Comparison of ENCODE assay signal across 30 cellular contexts in the genomic region with DNA sequence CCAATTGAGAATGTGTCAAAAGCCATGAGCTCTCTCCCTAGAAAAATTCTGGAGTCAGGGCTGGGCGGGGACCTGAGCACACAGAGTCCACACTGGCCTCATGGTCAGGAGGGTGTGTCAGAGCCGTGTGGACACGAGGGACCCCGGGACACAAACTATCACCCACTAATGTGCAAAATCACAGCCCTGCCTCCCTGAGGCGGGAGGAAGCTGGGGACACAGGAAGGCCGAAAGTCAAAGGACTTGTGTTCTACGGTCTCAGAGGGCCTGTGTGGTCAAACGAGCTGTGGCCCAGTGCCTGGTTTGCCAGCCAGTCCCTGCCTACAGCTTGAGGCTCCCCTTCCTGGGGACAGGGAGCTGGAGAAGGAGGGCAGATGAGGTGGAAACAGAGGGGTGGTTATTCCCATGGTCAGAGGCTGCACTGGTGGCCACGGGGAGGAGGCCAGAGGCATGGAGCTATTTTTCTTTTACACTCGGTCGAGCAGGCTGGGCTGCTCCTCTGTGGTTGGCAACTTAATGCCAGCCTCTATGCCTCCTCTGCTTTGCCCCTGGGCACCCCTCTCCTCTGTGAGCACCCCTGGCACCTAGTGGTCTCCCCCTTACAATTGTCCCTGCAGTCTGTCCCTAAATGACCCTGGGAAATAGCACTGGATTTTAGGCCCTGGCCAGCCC. TPM values are rescaled to one million over a fixed set of nuclear protein-coding genes. Genes with fewer than 3 reads are reported as not detected.
DNase-seq lines count a peak whose midpoint lies in the region; ATAC-seq and TF ChIP-seq lines count a peak whose summit lies in the region.
"Had no signal": no experiment of that assay in that cellular context is flagged by ENCODE, and none has a peak within 500 bp of the region (broad histone marks: within the 10 kb centered on the region; RNA-seq: fewer than 3 reads in every experiment).

No MANE protein-coding gene starts in this region.

- H3K27me3 Mint-ChIP-seq in WTC11 (ENCODE audit: low read depth), result no peaks in the 10 kb centered on the region; the same call in 1 of the 2 replicates
- H3K27me3 Mint-ChIP-seq: activated CD4-positive, alpha-beta T cell treated with anti-CD3 and anti-CD28 coated beads, Interleukin-2, amount 10 ng/mL, durations not matched to agents 7 days and 5 days; activated T-cell treated with anti-CD3 and anti-CD28 coated beads, Interleukin-2, amount 50 U/mL, for 24 hours; naive thymus-derived CD8-positive, alpha-beta T cell had no signal

- no peaks in the 10 kb centered on the region for H3K9me3 Mint-ChIP-seq in WTC11
- H3K9me3 Mint-ChIP-seq: activated CD4-positive, alpha-beta T cell treated with anti-CD3 and anti-CD28 coated beads, Interleukin-2, amount 10 ng/mL, durations not matched to agents 7 days and 5 days; activated T-cell treated with anti-CD3 and anti-CD28 coated beads, Interleukin-2, amount 50 U/mL, for 24 hours; GM23338; naive thymus-derived CD8-positive, alpha-beta T cell had no signal

- H3K4me3 ChIP-seq in HEK293 (ENCODE audit: low read depth, low read length), result no peak overlapping the region
- no peak overlapping the region for H3K4me3 ChIP-seq in spleen
- H3K4me3 ChIP-seq: esophagus squamous epithelium, GM23338, smooth muscle cell had no signal

- 57 to 77% (median 71%) methylated on average over 11 of the region's 11 CpGs for WGBS in spleen, 5 donors

- H3K36me3 ChIP-seq in HEK293 (ENCODE audit: control insufficient read depth in 2 of 2, insufficient read depth in 1 of 2, low read length in 2 of 2) (peaks cover 0 to 3% of the 10 kb centered on the region in 2 experiments; a peak in 1 of 3 replicates), spleen (peaks cover 0 to 28% (median 4%) of the 10 kb centered on the region in 6 donors)
- H3K36me3 ChIP-seq: esophagus squamous epithelium had no signal

- no peaks in the 10 kb centered on the region for H3K27me3 ChIP-seq in spleen (replicated peaks in 1 of 7)
- H3K27me3 ChIP-seq: esophagus squamous epithelium had no signal

- no peak for ATAC-seq in WTC11
- peak; percentile 28 for ATAC-seq in left colon
- ATAC-seq in GM21390 (IDR thresholded peaks at IDR 0.05; ENCODE audit: unreplicated experiment), result no peak
- ATAC-seq: naive thymus-derived CD8-positive, alpha-beta T cell; Panc1 had no signal

- no peak overlapping the region for H3K4me3 Mint-ChIP-seq in WTC11
- H3K4me3 Mint-ChIP-seq: activated CD4-positive, alpha-beta T cell treated with anti-CD3 and anti-CD28 coated beads, Interleukin-2, amount 10 ng/mL, durations not matched to agents 7 days and 5 days; activated T-cell treated with anti-CD3 and anti-CD28 coated beads, Interleukin-2, amount 50 U/mL, for 24 hours; GM23338; naive thymus-derived CD8-positive, alpha-beta T cell had no signal

- H3K27ac ChIP-seq in HEK293 (ENCODE audit: extremely low read depth, low read depth, low read length), result no peak overlapping the region
- peak overlapping the region; percentile 50 to 81 (median 72) for H3K27ac ChIP-seq in spleen
- H3K27ac ChIP-seq: esophagus squamous epithelium had no signal

- intact Hi-C loops in left colon (cut with DNase I, micrococcal nuclease) (no loop called here), spleen (cut with DNase I; ENCODE audit: low total_unique reads) (no loop called here)

- peaks cover 13% of the 10 kb centered on the region; the same call in 1 of the 2 replicates for H3K36me3 Mint-ChIP-seq in WTC11
- H3K36me3 Mint-ChIP-seq: naive thymus-derived CD8-positive, alpha-beta T cell had no signal

- peaks cover 51% of the 10 kb centered on the region for H3K4me1 Mint-ChIP-seq in WTC11
- H3K4me1 Mint-ChIP-seq: activated CD4-positive, alpha-beta T cell treated with anti-CD3 and anti-CD28 coated beads, Interleukin-2, amount 10 ng/mL, durations not matched to agents 7 days and 5 days had no signal

- CTCF ChIA-PET in HEK293 (lab: Yijun Ruan, JAX) (interaction anchor here (1.0 to 8.8 kb wide), 2 partner anchors 13 to 57 kb away, joined by 3 to 60 read pairs; no protein-coding TSS in a partner anchor), WTC11 (lab: Charles Lee) (interaction anchor here (0.7 to 7.6 kb wide), 9 partner anchors 11 to 119 kb away, joined by 3 to 56 read pairs (median 5); no protein-coding TSS in a partner anchor)

- TF ChIP-seq CTCF in HEK293 (tag by site-specific recombination; IDR thresholded peaks at IDR 0.05), result no peak
- TF ChIP-seq CTCF in WTC11 (IDR thresholded peaks at IDR 0.05), result no peak
- TF ChIP-seq CTCF in spleen (IDR thresholded peaks at IDR 0.05 in 8 of 11, conservative IDR thresholded peaks at IDR 0.05 in 3 of 11), result no peak

- DNase-seq in WTC11 (ENCODE audit: low spot score), result no peak
- peak; percentile 59 to 71 for DNase-seq in left colon
- DNase-seq in spleen, result no peak
- no peak for DNase-seq in dermis blood vessel endothelial cell
- DNase-seq in D341Med (ENCODE audit: low spot score), result no peak
- DNase-seq in H4 (ENCODE audit: low spot score), result no peak
- DNase-seq: activated CD4-positive, alpha-beta T cell treated with anti-CD3 and anti-CD28 coated beads, Interleukin-2, amount 10 ng/mL, durations not matched to agents 7 days and 5 days; activated gamma-delta T cell; activated T-cell treated with anti-CD3 and anti-CD28 coated beads, Interleukin-2, amount 50 U/mL, for 24 hours; amygdala; cortex of kidney; DND-41; esophagus squamous epithelium; foreskin melanocyte; hippocampal formation; mesendoderm; naive thymus-derived CD8-positive, alpha-beta T cell; NCI-H1105; NCI-H187 treated with DMSO at 0.1 percent for 48 hours; NCI-H2227 treated with DMSO at 0.1 percent for 48 hours; NCI-H526 treated with DMSO at 0.1 percent for 48 hours; SIG-M5; stimulated activated CD4-positive, alpha-beta T cell treated with anti-CD3 and anti-CD28 coated beads, Interleukin-2, amount 100 ng/mL, for 24 hours had no signal

- no peaks in the 10 kb centered on the region for H3K9me3 ChIP-seq in HEK293 (ENCODE audit: control insufficient read depth, insufficient read depth, low read depth, low read length)
- H3K9me3 ChIP-seq in spleen, result no peaks in the 10 kb centered on the region
- H3K9me3 ChIP-seq: esophagus squamous epithelium had no signal

- no peaks in the 10 kb centered on the region for H3K4me1 ChIP-seq in HEK293 (ENCODE audit: control insufficient read depth, insufficient read depth, low read length)
- H3K4me1 ChIP-seq in spleen, result peaks cover 8 to 90% (median 65%) of the 10 kb centered on the region in 6 donors

- POLR2A ChIA-PET in HEK293 (lab: Yijun Ruan, JAX) (interaction anchor here (1.4 kb wide), 1 partner anchor 12 kb away, joined by 3 read pairs; no protein-coding TSS in a partner anchor), WTC11 (lab: Charles Lee) (no interaction called here)

- H3K27ac Mint-ChIP-seq in WTC11, result peak overlapping the region; percentile 82; the same call in 1 of the 2 replicates
- H3K27ac Mint-ChIP-seq: activated CD4-positive, alpha-beta T cell treated with anti-CD3 and anti-CD28 coated beads, Interleukin-2, amount 10 ng/mL, durations not matched to agents 7 days and 5 days; activated T-cell treated with anti-CD3 and anti-CD28 coated beads, Interleukin-2, amount 50 U/mL, for 24 hours; GM23338 had no signal

- no peak for TF ChIP-seq POLR2A in spleen (IDR thresholded peaks at IDR 0.05)

TF ChIP-seq in HEK293, 187 proteins besides CTCF, POLR2A, EP300 and RAD21 (continues in another document):
- TF ChIP-seq, protein P1, sequence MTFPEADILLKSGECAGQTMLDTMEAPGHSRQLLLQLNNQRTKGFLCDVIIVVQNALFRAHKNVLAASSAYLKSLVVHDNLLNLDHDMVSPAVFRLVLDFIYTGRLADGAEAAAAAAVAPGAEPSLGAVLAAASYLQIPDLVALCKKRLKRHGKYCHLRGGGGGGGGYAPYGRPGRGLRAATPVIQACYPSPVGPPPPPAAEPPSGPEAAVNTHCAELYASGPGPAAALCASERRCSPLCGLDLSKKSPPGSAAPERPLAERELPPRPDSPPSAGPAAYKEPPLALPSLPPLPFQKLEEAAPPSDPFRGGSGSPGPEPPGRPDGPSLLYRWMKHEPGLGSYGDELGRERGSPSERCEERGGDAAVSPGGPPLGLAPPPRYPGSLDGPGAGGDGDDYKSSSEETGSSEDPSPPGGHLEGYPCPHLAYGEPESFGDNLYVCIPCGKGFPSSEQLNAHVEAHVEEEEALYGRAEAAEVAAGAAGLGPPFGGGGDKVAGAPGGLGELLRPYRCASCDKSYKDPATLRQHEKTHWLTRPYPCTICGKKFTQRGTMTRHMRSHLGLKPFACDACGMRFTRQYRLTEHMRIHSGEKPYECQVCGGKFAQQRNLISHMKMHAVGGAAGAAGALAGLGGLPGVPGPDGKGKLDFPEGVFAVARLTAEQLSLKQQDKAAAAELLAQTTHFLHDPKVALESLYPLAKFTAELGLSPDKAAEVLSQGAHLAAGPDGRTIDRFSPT (tag by site-specific recombination; IDR thresholded peaks at IDR 0.05), result 0 out of 2 replicates have a peak, but pooled peaks have one; percentile 16
- TF ChIP-seq ZNF501 (tag by site-specific recombination; IDR thresholded peaks at IDR 0.05), result no peak

TF ChIP-seq in WTC11, 78 proteins besides CTCF, POLR2A, EP300 and RAD21 (continues in another document):
- TF ChIP-seq ATF2 (CRISPR knock-in tag; IDR thresholded peaks at IDR 0.05; ENCODE audit: borderline replicate concordance, low read depth) (no peak), HMGA2 (CRISPR knock-in tag; IDR thresholded peaks at IDR 0.05) (no peak)

RNA-seq across cellular contexts. Expression of gene LRRC75A, which starts 27.2 kb away (rescaled TPM):
- total RNA-seq in WTC11 (2021) (13.7 to 22.9 TPM (median 14.7 TPM) in 3 replicates), left colon (10 to 100 TPM; 62.3 to 75.3 TPM), spleen (10 to 100 TPM; 12.1 to 26.4 (median 22.3) TPM), dermis blood vessel endothelial cell (2.6 and 4.5 TPM in 2 replicates)
- 10 to 100 TPM in 1 of 3 donors, 1 to 10 TPM in 2; 4.2 to 10.5 (median 4.8) TPM for polyA plus RNA-seq in spleen
- total RNA-seq in H4 (2014; rRNA removed; shearing (Covaris generic)), result 0.39 TPM in 1 of 2 replicates, not detected in the other
- total RNA-seq: bronchial epithelial cell had no signal

RNA-seq across cellular contexts. Expression of gene TRPV2, which starts 49.4 kb away (rescaled TPM):
- total RNA-seq in WTC11 (2021) (3.5 to 4.9 TPM (median 4.3 TPM) in 3 replicates), left colon (1 to 10 TPM; 4.4 to 9.2 TPM), spleen (10 to 100 TPM; 44.8 to 85.7 (median 50.2) TPM), dermis blood vessel endothelial cell (40.0 and 48.8 TPM in 2 replicates)
- polyA plus RNA-seq in spleen, result 10 to 100 TPM; 37.0 to 61.3 (median 55.0) TPM
- 4.8 and 5.5 TPM in 2 replicates for total RNA-seq in H4 (2014; rRNA removed; shearing (Covaris generic))
- total RNA-seq: MCF 10A had no signal

Comparison
In these comparisons a context has a peak if more than half of its experiments do, and no peak if none do; other contexts are left out.
1. DNase-seq: peak in left colon (2 of 2); none in WTC11 (single experiment), spleen (single experiment), dermis blood vessel endothelial cell (single experiment), D341Med (single experiment) and H4 (single experiment).